In the genomic region with DNA sequence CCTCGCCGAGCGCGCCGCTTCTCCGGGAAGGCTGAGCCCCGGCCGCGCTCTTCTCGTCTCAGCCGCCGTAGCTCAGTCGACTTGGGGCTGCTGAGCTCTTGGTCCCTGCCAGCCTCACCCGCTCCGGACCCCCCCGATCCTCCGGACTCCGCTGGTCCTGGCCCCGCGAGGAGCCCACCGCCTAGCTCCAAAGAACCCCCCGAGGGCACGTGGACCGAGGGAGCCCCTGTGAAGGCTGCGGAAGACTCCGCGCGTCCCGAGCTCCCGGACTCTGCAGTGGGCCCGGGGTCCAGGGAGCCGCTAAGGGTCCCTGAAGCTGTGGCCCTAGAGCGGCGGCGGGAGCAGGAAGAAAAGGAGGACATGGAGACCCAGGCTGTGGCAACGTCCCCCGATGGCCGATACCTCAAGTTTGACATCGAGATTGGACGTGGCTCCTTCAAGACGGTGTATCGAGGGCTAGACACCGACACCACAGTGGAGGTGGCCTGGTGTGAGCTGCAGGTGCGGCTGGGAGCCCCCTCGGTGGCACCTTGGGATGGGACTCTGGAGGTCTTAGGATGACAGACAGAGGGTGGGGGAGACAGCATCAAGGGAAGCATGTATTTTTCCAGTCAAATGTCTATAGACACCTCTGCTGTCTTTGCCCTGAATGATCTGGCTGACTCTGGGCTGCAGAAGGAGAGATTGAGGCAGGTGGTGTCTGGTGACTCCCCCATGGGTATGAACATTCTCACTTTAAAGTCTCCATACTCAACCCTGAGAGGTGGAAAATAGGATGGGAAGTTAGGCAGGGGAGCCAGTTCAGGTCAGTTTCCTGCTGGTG, we compare ENCODE assay signal across 1 cellular context.
TF ChIP-seq lines count a peak whose summit lies in the region.

No MANE protein-coding gene starts in this region.

TF ChIP-seq in HepG2, 621 proteins besides CTCF, POLR2A, EP300 and RAD21 (continued from another document and continues in another):
- TF ChIP-seq, protein P1, sequence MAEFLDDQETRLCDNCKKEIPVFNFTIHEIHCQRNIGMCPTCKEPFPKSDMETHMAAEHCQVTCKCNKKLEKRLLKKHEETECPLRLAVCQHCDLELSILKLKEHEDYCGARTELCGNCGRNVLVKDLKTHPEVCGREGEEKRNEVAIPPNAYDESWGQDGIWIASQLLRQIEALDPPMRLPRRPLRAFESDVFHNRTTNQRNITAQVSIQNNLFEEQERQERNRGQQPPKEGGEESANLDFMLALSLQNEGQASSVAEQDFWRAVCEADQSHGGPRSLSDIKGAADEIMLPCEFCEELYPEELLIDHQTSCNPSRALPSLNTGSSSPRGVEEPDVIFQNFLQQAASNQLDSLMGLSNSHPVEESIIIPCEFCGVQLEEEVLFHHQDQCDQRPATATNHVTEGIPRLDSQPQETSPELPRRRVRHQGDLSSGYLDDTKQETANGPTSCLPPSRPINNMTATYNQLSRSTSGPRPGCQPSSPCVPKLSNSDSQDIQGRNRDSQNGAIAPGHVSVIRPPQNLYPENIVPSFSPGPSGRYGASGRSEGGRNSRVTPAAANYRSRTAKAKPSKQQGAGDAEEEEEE (CRISPR knock-in tag; IDR thresholded peaks at IDR 0.05; ENCODE audit: borderline replicate concordance) = 0 out of 2 replicates have a peak, but pooled peaks have one; percentile 60
- TF ChIP-seq NFATC3 (CRISPR knock-in tag; IDR thresholded peaks at IDR 0.05) = no peak
- TF ChIP-seq, protein P2, sequence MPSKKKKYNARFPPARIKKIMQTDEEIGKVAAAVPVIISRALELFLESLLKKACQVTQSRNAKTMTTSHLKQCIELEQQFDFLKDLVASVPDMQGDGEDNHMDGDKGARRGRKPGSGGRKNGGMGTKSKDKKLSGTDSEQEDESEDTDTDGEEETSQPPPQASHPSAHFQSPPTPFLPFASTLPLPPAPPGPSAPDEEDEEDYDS (CRISPR knock-in tag; IDR thresholded peaks at IDR 0.05) = no peak
- peak; percentile 46; the same call in 1 of the 2 replicates for TF ChIP-seq ZNF703 (CRISPR knock-in tag; IDR thresholded peaks at IDR 0.05; ENCODE audit: borderline replicate concordance)
- no peak; the same call in 1 of the 2 replicates for TF ChIP-seq PRMT3 (CRISPR knock-in tag; IDR thresholded peaks at IDR 0.05; ENCODE audit: borderline replicate concordance, low read depth)
- peak; percentile 92; the same call in 1 of the 2 replicates for TF ChIP-seq ARID2 (CRISPR knock-in tag; IDR thresholded peaks at IDR 0.05; ENCODE audit: borderline replicate concordance)
- peak; percentile 63 for TF ChIP-seq RBFOX2 (IDR thresholded peaks at IDR 0.05; ENCODE audit: low read depth, low read length)
- TF ChIP-seq ZNF766 (CRISPR knock-in tag; IDR thresholded peaks at IDR 0.05; ENCODE audit: borderline replicate concordance) = peak; percentile 43; the same call in 1 of the 2 replicates
- no peak for TF ChIP-seq ARNT (IDR thresholded peaks at IDR 0.05)
- no peak for TF ChIP-seq MYC (CRISPR knock-in tag; IDR thresholded peaks at IDR 0.05; ENCODE audit: borderline replicate concordance)
- no peak for TF ChIP-seq AHDC1 (CRISPR knock-in tag; IDR thresholded peaks at IDR 0.05; ENCODE audit: borderline replicate concordance)
- TF ChIP-seq ZNF678 (CRISPR knock-in tag; IDR thresholded peaks at IDR 0.05) = no peak
- 0 out of 2 replicates have a peak, but pooled peaks have one; percentile 31 for TF ChIP-seq JUND (CRISPR knock-in tag; IDR thresholded peaks at IDR 0.05)
- peak; percentile 58 for TF ChIP-seq RBM22 (optimal IDR thresholded peaks at IDR 0.05; ENCODE audit: low read length)
- peak; percentile 14 for TF ChIP-seq ZNF724P (CRISPR knock-in tag; IDR thresholded peaks at IDR 0.05; ENCODE audit: borderline replicate concordance)
- TF ChIP-seq ZNF326 (CRISPR knock-in tag; IDR thresholded peaks at IDR 0.05; ENCODE audit: borderline replicate concordance) = no peak
- TF ChIP-seq ZSCAN12 (CRISPR knock-in tag; IDR thresholded peaks at IDR 0.05) = no peak
- TF ChIP-seq, protein P3, sequence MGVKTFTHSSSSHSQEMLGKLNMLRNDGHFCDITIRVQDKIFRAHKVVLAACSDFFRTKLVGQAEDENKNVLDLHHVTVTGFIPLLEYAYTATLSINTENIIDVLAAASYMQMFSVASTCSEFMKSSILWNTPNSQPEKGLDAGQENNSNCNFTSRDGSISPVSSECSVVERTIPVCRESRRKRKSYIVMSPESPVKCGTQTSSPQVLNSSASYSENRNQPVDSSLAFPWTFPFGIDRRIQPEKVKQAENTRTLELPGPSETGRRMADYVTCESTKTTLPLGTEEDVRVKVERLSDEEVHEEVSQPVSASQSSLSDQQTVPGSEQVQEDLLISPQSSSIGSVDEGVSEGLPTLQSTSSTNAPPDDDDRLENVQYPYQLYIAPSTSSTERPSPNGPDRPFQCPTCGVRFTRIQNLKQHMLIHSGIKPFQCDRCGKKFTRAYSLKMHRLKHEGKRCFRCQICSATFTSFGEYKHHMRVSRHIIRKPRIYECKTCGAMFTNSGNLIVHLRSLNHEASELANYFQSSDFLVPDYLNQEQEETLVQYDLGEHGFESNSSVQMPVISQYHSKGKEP (CRISPR knock-in tag; IDR thresholded peaks at IDR 0.05) = no peak
- no peak for TF ChIP-seq STAG1 (CRISPR knock-in tag; IDR thresholded peaks at IDR 0.05)
- no peak for TF ChIP-seq KLF16 (CRISPR knock-in tag; IDR thresholded peaks at IDR 0.05)
- TF ChIP-seq SRSF1 (optimal IDR thresholded peaks at IDR 0.05; ENCODE audit: low read depth, low read length) = peak; percentile 72
- TF ChIP-seq YEATS4 (CRISPR knock-in tag; IDR thresholded peaks at IDR 0.05; ENCODE audit: borderline replicate concordance) = 0 out of 2 replicates have a peak, but pooled peaks have one; percentile 0
- no peak for TF ChIP-seq JUN (CRISPR knock-in tag; IDR thresholded peaks at IDR 0.05)
- TF ChIP-seq AHR (CRISPR knock-in tag; IDR thresholded peaks at IDR 0.05) = no peak
- TF ChIP-seq HOXD1 (CRISPR knock-in tag; IDR thresholded peaks at IDR 0.05) = no peak
- TF ChIP-seq BORCS8-MEF2B (CRISPR knock-in tag; IDR thresholded peaks at IDR 0.05) = peak; percentile 54; the same call in 1 of the 2 replicates
- TF ChIP-seq ZBTB10 (CRISPR knock-in tag; IDR thresholded peaks at IDR 0.05; ENCODE audit: borderline replicate concordance) = no peak
- TF ChIP-seq ZFP91 (CRISPR knock-in tag; IDR thresholded peaks at IDR 0.05; ENCODE audit: borderline replicate concordance) = peak; percentile 4; the same call in 1 of the 2 replicates
- TF ChIP-seq KAT2B (IDR thresholded peaks at IDR 0.05; ENCODE audit: borderline replicate concordance, low read depth, low read length) = no peak
- no peak for TF ChIP-seq SIN3B (IDR thresholded peaks at IDR 0.05; ENCODE audit: low read length)
- TF ChIP-seq ZNF12 (CRISPR knock-in tag; IDR thresholded peaks at IDR 0.05) = peak; percentile 7; the same call in 1 of the 2 replicates
- no peak for TF ChIP-seq SCMH1 (CRISPR knock-in tag; IDR thresholded peaks at IDR 0.05; ENCODE audit: borderline replicate concordance)
- no peak for TF ChIP-seq ZBTB3 (CRISPR knock-in tag; IDR thresholded peaks at IDR 0.05; ENCODE audit: borderline replicate concordance, low read depth)
- TF ChIP-seq ZNF570 (CRISPR knock-in tag; IDR thresholded peaks at IDR 0.05; ENCODE audit: borderline replicate concordance) = no peak
- no peak for TF ChIP-seq MIER3 (CRISPR knock-in tag; IDR thresholded peaks at IDR 0.05; ENCODE audit: borderline replicate concordance)
- TF ChIP-seq ZNF660 (CRISPR knock-in tag; IDR thresholded peaks at IDR 0.05; ENCODE audit: borderline replicate concordance, low read depth) = no peak
- no peak for TF ChIP-seq ZNF230 (CRISPR knock-in tag; IDR thresholded peaks at IDR 0.05)
- no peak for TF ChIP-seq ZNF781 (CRISPR knock-in tag; IDR thresholded peaks at IDR 0.05; ENCODE audit: borderline replicate concordance, not compliant biosample characterization)
- TF ChIP-seq ZNF770 (CRISPR knock-in tag; IDR thresholded peaks at IDR 0.05) = no peak
- TF ChIP-seq ZNF160 (CRISPR knock-in tag; IDR thresholded peaks at IDR 0.05) = no peak
- TF ChIP-seq ZNF816 (CRISPR knock-in tag; IDR thresholded peaks at IDR 0.05; ENCODE audit: borderline replicate concordance) = no peak
- TF ChIP-seq, protein P4, sequence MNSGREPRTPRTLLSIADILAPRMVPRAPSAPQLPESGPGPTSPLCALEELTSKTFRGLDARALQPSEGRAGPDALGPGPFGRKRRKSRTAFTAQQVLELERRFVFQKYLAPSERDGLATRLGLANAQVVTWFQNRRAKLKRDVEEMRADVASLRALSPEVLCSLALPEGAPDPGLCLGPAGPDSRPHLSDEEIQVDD (CRISPR knock-in tag; IDR thresholded peaks at IDR 0.05; ENCODE audit: borderline replicate concordance) = 0 out of 2 replicates have a peak, but pooled peaks have one; percentile 15
- no peak for TF ChIP-seq ZNF740 (CRISPR knock-in tag; IDR thresholded peaks at IDR 0.05)
- no peak for TF ChIP-seq ZFP41 (CRISPR knock-in tag; IDR thresholded peaks at IDR 0.05; ENCODE audit: borderline replicate concordance)
